11 cellular contexts compared by ENCODE assay signal in the genomic region with DNA sequence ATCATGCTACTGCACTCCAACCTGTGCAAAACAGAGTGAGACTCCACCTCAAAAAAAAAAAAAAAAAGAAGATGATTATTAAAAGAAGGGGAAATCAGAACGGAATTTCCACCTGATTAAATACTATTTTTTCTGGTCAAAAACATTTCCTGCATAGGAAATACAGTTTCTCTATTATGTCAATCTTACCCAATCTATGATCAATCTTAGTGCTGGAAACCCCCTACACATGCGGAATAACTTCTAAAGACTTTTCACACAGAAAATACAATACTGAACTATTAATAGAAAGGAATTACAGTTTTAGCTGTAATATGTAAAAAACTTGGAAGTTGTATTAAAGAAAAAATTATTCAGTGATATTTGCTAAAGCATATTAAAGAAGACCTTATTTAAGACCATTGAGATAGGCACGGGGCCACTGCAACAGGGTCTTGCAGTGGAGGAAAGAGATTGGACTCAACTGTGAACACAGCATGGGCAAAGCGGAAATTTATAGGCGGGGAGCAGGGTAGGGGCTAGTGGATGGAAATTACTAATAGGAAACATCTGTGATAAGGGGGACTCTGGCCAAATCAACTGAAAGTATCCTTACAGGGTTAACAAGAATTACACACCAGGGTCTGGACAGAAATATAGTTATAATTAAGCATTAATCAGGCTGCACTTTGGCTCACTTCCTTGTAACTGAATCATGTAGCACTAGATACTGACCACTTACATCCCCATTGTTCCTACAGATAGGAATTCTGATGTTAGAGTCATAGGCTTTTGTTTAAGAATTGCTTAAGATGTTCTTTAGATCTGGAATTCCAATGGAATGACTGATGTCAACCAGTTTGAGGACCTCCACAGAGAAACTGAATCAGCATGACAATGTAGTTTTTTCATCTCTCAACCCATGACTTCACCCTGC.
DNase-seq lines count a peak whose midpoint lies in the region; ATAC-seq and TF ChIP-seq lines count a peak whose summit lies in the region.
"Had no signal": no experiment of that assay in that cellular context is flagged by ENCODE, and none has a peak within 500 bp of the region (broad histone marks: within the 10 kb centered on the region; RNA-seq: fewer than 3 reads in every experiment).

No MANE protein-coding gene starts in this region.

- no peaks in the 10 kb centered on the region for H3K27me3 ChIP-seq in AG04450 (ENCODE audit: control insufficient read depth, insufficient read depth, low read length)
- H3K27me3 ChIP-seq in adipocyte (replicated peaks; ENCODE audit: control insufficient read depth, insufficient read depth, low read length): no peaks in the 10 kb centered on the region
- no peaks in the 10 kb centered on the region for H3K27me3 ChIP-seq in CD4-positive, alpha-beta memory T cell (ENCODE audit: insufficient read depth, low read length)
- H3K27me3 ChIP-seq: ovary had no signal

- peaks cover 20% of the 10 kb centered on the region for H3K36me3 Mint-ChIP-seq in HFFc6 (ENCODE audit: low read depth)
- H3K36me3 Mint-ChIP-seq in CD4-positive, alpha-beta memory T cell: no peaks in the 10 kb centered on the region
- H3K36me3 Mint-ChIP-seq: activated CD4-positive, alpha-beta memory T cell treated with anti-CD3 and anti-CD28 coated beads for 36 hours had no signal

- peak overlapping the region; percentile 94 for H3K27ac ChIP-seq in AG04450 (ENCODE audit: low read depth, low read length)
- no peak overlapping the region for H3K27ac ChIP-seq in CD4-positive, alpha-beta memory T cell (ENCODE audit: low read depth, low read length)
- H3K27ac ChIP-seq: ovary had no signal

- no peaks in the 10 kb centered on the region for H3K27me3 Mint-ChIP-seq in HFFc6 (ENCODE audit: insufficient read depth)
- H3K27me3 Mint-ChIP-seq in CD4-positive, alpha-beta memory T cell: peaks cover 2% of the 10 kb centered on the region in 2 donors
- H3K27me3 Mint-ChIP-seq: activated CD4-positive, alpha-beta memory T cell treated with anti-CD3 and anti-CD28 coated beads for 36 hours had no signal

- peak overlapping the region; percentile 1; the same call in 1 of the 2 replicates for H3K4me3 Mint-ChIP-seq in HFFc6
- no peak overlapping the region for H3K4me3 Mint-ChIP-seq in CD4-positive, alpha-beta memory T cell
- H3K4me3 Mint-ChIP-seq: activated CD4-positive, alpha-beta memory T cell treated with anti-CD3 and anti-CD28 coated beads for 36 hours had no signal

- POLR2A ChIA-PET in AG04450 (lab: Yijun Ruan, JAX): no interaction called here
- POLR2A ChIA-PET in CD4-positive, alpha-beta memory T cell (lab: Charles Lee; ENCODE audit: partially characterized antibody): no interaction called here

- TF ChIP-seq CTCF in AG04450 (IDR thresholded peaks at IDR 0.05; ENCODE audit: low read depth, low read length): no peak
- no peak for TF ChIP-seq CTCF in HFFc6 (IDR thresholded peaks at IDR 0.05)

- no peaks in the 10 kb centered on the region for H3K36me3 ChIP-seq in adipocyte (ENCODE audit: control insufficient read depth, insufficient read depth, low read length, severe bottlenecking)
- H3K36me3 ChIP-seq in CD4-positive, alpha-beta memory T cell (ENCODE audit: insufficient read depth, low read length): no peaks in the 10 kb centered on the region
- H3K36me3 ChIP-seq: ovary had no signal

- H3K4me1 Mint-ChIP-seq in HFFc6 (ENCODE audit: low read depth): peaks cover 84% of the 10 kb centered on the region
- no peaks in the 10 kb centered on the region for H3K4me1 Mint-ChIP-seq in CD4-positive, alpha-beta memory T cell

- CTCF ChIA-PET in AG04450 (lab: Charles Lee): interaction anchor here (0.7 kb wide), 1 partner anchor 911 kb away, joined by 3 read pairs; no protein-coding TSS in a partner anchor
- CTCF ChIA-PET in CD4-positive, alpha-beta memory T cell (lab: Charles Lee; ENCODE audit: partially characterized antibody): no interaction called here

- no peaks in the 10 kb centered on the region for H3K9me3 Mint-ChIP-seq in HFFc6
- H3K9me3 Mint-ChIP-seq in CD4-positive, alpha-beta memory T cell: peaks cover 0 to 2% (median 0%) of the 10 kb centered on the region in 8 donors
- H3K9me3 Mint-ChIP-seq: activated CD4-positive, alpha-beta memory T cell treated with anti-CD3 and anti-CD28 coated beads for 36 hours had no signal

- H3K9me3 ChIP-seq in AG04450 (ENCODE audit: control insufficient read depth, insufficient read depth, low read length) (no peaks in the 10 kb centered on the region), adipocyte (ENCODE audit: control insufficient read depth, low read length) (no peaks in the 10 kb centered on the region)
- H3K9me3 ChIP-seq in CD4-positive, alpha-beta memory T cell (ENCODE audit: control insufficient read depth in 1 of 2, low read length in 2 of 2): no peaks in the 10 kb centered on the region
- H3K9me3 ChIP-seq: ovary had no signal

- peak overlapping the region; percentile 56 for H3K9ac ChIP-seq in adipocyte (ENCODE audit: low read length)

- peak; percentile 84 for DNase-seq in AG04450 (ENCODE audit: low read depth, low spot score)
- DNase-seq in HFFc6: peak; percentile 94
- peak; percentile 90 for DNase-seq in adipocyte (ENCODE audit: low read depth)
- DNase-seq in hepatic stellate cell (ENCODE audit: low spot score): peak; percentile 38
- DNase-seq in medulla oblongata (ENCODE audit: extremely low spot score): no peak
- DNase-seq in HuH-7 (ENCODE audit: low spot score): no peak
- DNase-seq in CD4-positive, alpha-beta memory T cell: no peak
- DNase-seq: activated CD4-positive, alpha-beta memory T cell treated with anti-CD3 and anti-CD28 coated beads for 36 hours; amygdala; ovary had no signal

- ATAC-seq in GM19023 (IDR thresholded peaks at IDR 0.05; ENCODE audit: unreplicated experiment): no peak

- H3K4me3 ChIP-seq in AG04450 (ENCODE audit: low read depth, low read length): no peak overlapping the region
- H3K4me3 ChIP-seq in adipocyte (ENCODE audit: low read length): no peak overlapping the region
- no peak overlapping the region for H3K4me3 ChIP-seq in CD4-positive, alpha-beta memory T cell (ENCODE audit: low read length in 2 of 2)
- H3K4me3 ChIP-seq: ovary had no signal

- H3K27ac Mint-ChIP-seq in HFFc6: peak overlapping the region; percentile 97
- no peak overlapping the region for H3K27ac Mint-ChIP-seq in CD4-positive, alpha-beta memory T cell
- H3K27ac Mint-ChIP-seq: activated CD4-positive, alpha-beta memory T cell treated with anti-CD3 and anti-CD28 coated beads for 36 hours had no signal

- H3K4me1 ChIP-seq in adipocyte (ENCODE audit: control insufficient read depth, insufficient read depth, low read length): peaks cover 28% of the 10 kb centered on the region
- H3K4me1 ChIP-seq in CD4-positive, alpha-beta memory T cell (ENCODE audit: insufficient read depth, low read length): no peaks in the 10 kb centered on the region

- intact Hi-C loops in CD4-positive, alpha-beta memory T cell (cut with micrococcal nuclease): no loop called here

Comparison
In these comparisons a context has a peak if more than half of its experiments do, and no peak if none do; other contexts are left out.
1. DNase-seq: peak in AG04450 (single experiment), HFFc6 (single experiment), adipocyte (single experiment) and hepatic stellate cell (single experiment); none in medulla oblongata (single experiment), HuH-7 (single experiment) and CD4-positive, alpha-beta memory T cell (0 of 5).